In the genomic region with DNA sequence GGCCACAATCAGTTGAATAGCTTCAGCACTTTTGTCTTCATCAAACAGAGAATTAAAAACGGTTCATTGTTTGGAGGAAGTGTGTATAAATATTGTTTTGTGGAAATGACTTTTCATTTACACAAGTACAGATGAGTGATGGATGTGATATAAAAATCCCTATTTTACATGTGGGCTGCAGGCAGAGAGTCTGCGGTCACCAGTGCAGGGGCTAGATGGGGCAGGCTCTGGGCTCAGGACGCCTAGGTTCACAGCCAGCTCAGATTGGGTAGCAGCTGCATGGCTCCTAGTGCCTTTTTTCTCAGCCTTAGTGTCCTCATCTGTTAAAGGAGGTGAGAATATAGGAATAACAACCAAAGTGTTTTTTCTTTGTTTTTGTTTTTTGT, we compare ENCODE assay signal across 25 cellular contexts. TPM values are rescaled to one million over a fixed set of nuclear protein-coding genes. Genes with fewer than 3 reads are reported as not detected.
A peak's percentile ranks its signal among the peaks of the same experiment; 100 is the strongest.
DNase-seq lines count a peak whose midpoint lies in the region; ATAC-seq and TF ChIP-seq lines count a peak whose summit lies in the region.
"Had no signal": no experiment of that assay in that cellular context is flagged by ENCODE, and none has a peak within 500 bp of the region (broad histone marks: within the 10 kb centered on the region; RNA-seq: fewer than 3 reads in every experiment).

No MANE protein-coding gene starts in this region.

- no peak overlapping the region for H3K14ac ChIP-seq in trophoblast cell (ENCODE audit: low read length)

- H3K27ac ChIP-seq in breast epithelium (no peak overlapping the region), DOHH2 (ENCODE audit: low read depth, low read length) (peak overlapping the region; percentile 78), trophoblast cell (ENCODE audit: low read depth, low read length) (no peak overlapping the region)
- H3K27ac ChIP-seq: C4-2B had no signal

- peaks cover 97% of the 10 kb centered on the region for H3K79me2 ChIP-seq in DOHH2 (ENCODE audit: control insufficient read depth, low read length)
- H3K79me2 ChIP-seq in trophoblast cell (ENCODE audit: control insufficient read depth, insufficient read depth, low read length, poor library complexity): no peaks in the 10 kb centered on the region

- POLR2A ChIA-PET in MCF 10A (lab: Yijun Ruan, JAX): interaction anchor here (0.7 to 2.2 kb wide), 3 partner anchors 8 to 16 kb away, joined by 3 to 6 read pairs (median 5); no protein-coding TSS in a partner anchor

- H3K4me1 ChIP-seq in breast epithelium (peaks cover 0 to 1% of the 10 kb centered on the region in 2 donors), DOHH2 (ENCODE audit: control insufficient read depth, low read length) (peaks cover 81% of the 10 kb centered on the region), trophoblast cell (ENCODE audit: control insufficient read depth in 1 of 2, insufficient read depth in 2 of 2, low read length in 2 of 2) (peaks cover 3 to 15% of the 10 kb centered on the region in 2 experiments)

- no peak overlapping the region for H2BK120ac ChIP-seq in trophoblast cell (ENCODE audit: insufficient read depth, low read length, poor library complexity)

- TF ChIP-seq POLR2A in breast epithelium (IDR thresholded peaks at IDR 0.05): no peak

- peak overlapping the region; percentile 23 for H3K27ac Mint-ChIP-seq in MCF 10A (ENCODE audit: low read depth, unreplicated experiment)
- H3K27ac Mint-ChIP-seq in activated T-helper 17 cell treated with anti-CD3 and anti-CD28 coated beads, Interleukin-2, amount 50 U/mL, for 72 hours: no peak overlapping the region

- H3F3A ChIP-seq in DOHH2 (ENCODE audit: control insufficient read depth, insufficient read depth): no peaks in the 10 kb centered on the region

- H3K27me3 ChIP-seq in breast epithelium (no peaks in the 10 kb centered on the region), DOHH2 (ENCODE audit: control insufficient read depth, low read length) (no peaks in the 10 kb centered on the region), trophoblast cell (ENCODE audit: insufficient read depth, low read length) (no peaks in the 10 kb centered on the region)

- peaks cover 6% of the 10 kb centered on the region for H3K79me1 ChIP-seq in trophoblast cell (ENCODE audit: low read length)

- no peaks in the 10 kb centered on the region for H3K27me3 Mint-ChIP-seq in MCF 10A (ENCODE audit: insufficient read depth, unreplicated experiment)
- no peaks in the 10 kb centered on the region for H3K27me3 Mint-ChIP-seq in activated T-helper 17 cell treated with anti-CD3 and anti-CD28 coated beads, Interleukin-2, amount 50 U/mL, for 72 hours

- no peak overlapping the region for H2BK5ac ChIP-seq in trophoblast cell (ENCODE audit: low read depth, low read length, poor library complexity)

- H4K8ac ChIP-seq in trophoblast cell (ENCODE audit: low read depth, low read length): no peak overlapping the region

- no peak overlapping the region for H2AFZ ChIP-seq in trophoblast cell (ENCODE audit: insufficient read depth, low read length, poor library complexity)

- no peaks in the 10 kb centered on the region for H3K9me2 ChIP-seq in DOHH2 (replicated peaks; ENCODE audit: control insufficient read depth, low read length)

- H3K9me3 ChIP-seq in breast epithelium (no peaks in the 10 kb centered on the region), DOHH2 (ENCODE audit: control insufficient read depth, insufficient read depth, low read length) (no peaks in the 10 kb centered on the region), trophoblast cell (ENCODE audit: insufficient read depth, low read depth, low read length) (no peaks in the 10 kb centered on the region)

- H3K4me2 ChIP-seq in DOHH2 (ENCODE audit: low read length) (peak overlapping the region; percentile 58), trophoblast cell (ENCODE audit: low read length) (no peak overlapping the region)

- no CpG with 5 or more reads among the region's 3 CpGs for WGBS in trophoblast cell (ENCODE audit: extremely low coverage, insufficient coverage, insufficient read length)

- H3K4me3 ChIP-seq in breast epithelium (no peak overlapping the region), DOHH2 (ENCODE audit: low read length) (peak overlapping the region; percentile 33), trophoblast cell (ENCODE audit: low read depth, low read length) (no peak overlapping the region)
- H3K4me3 ChIP-seq: K562 had no signal

- no peak overlapping the region for H3K18ac ChIP-seq in trophoblast cell (ENCODE audit: low read length)

- H2BK12ac ChIP-seq in trophoblast cell (ENCODE audit: low read length): no peak overlapping the region

- H3K23ac ChIP-seq in trophoblast cell (ENCODE audit: low read length): no peak overlapping the region

- no peak overlapping the region for H2AK5ac ChIP-seq in trophoblast cell (ENCODE audit: low read length)

- H4K20me1 ChIP-seq in DOHH2 (ENCODE audit: control insufficient read depth, insufficient read depth, low read depth, low read length): no peaks in the 10 kb centered on the region

- BruUV-seq in MCF 10A (replicated peaks; lab: Mats Ljungman, UMichigan): no TSS peak

- H3K9me3 Mint-ChIP-seq in MCF 10A (ENCODE audit: unreplicated experiment): no peaks in the 10 kb centered on the region
- H3K9me3 Mint-ChIP-seq in activated T-helper 17 cell treated with anti-CD3 and anti-CD28 coated beads, Interleukin-2, amount 50 U/mL, for 72 hours: no peaks in the 10 kb centered on the region
- H3K9me3 Mint-ChIP-seq: CD8-positive, alpha-beta memory T cell had no signal

- DNase-seq in MCF 10A (ENCODE audit: unreplicated experiment) (no peak), breast epithelium (ENCODE audit: low spot score in 2 of 2) (no peak), trophoblast cell (no peak), RPMI8226 (no peak)
- no peak for DNase-seq in activated CD4-positive, CD25-positive, alpha-beta regulatory T cell (lab: John Stamatoyannopoulos, UW)
- DNase-seq: AML-193; Calu3; CD8-positive, alpha-beta memory T cell; DMS153; MM.1S; NCI-H1048; NCI-H1417 treated with DMSO at 0.1 percent for 48 hours; NCI-H187; NCI-H446; NCI-H526; PC-3; SIG-M5 had no signal

- no peak overlapping the region for H4K12ac ChIP-seq in trophoblast cell (ENCODE audit: low read depth, low read length)

- peak; percentile 44 for ATAC-seq in activated T-helper 17 cell treated with anti-CD3 and anti-CD28 coated beads, Interleukin-2, amount 50 U/mL, for 72 hours (replicated peaks)
- ATAC-seq in GM18867 (IDR thresholded peaks at IDR 0.05; ENCODE audit: unreplicated experiment): no peak
- ATAC-seq: K562, PC-3 had no signal

- H3K9ac ChIP-seq in trophoblast cell (ENCODE audit: low read length): no peak overlapping the region

- peaks cover 88% of the 10 kb centered on the region for H3K36me3 Mint-ChIP-seq in MCF 10A (ENCODE audit: insufficient read depth, unreplicated experiment)
- H3K36me3 Mint-ChIP-seq in activated T-helper 17 cell treated with anti-CD3 and anti-CD28 coated beads, Interleukin-2, amount 50 U/mL, for 72 hours (ENCODE audit: low read depth): peaks cover 68% of the 10 kb centered on the region

- CTCF ChIA-PET in MCF 10A (lab: Yijun Ruan, JAX): no interaction called here

- intact Hi-C loops in MCF 10A (cut with micrococcal nuclease): no loop called here
- intact Hi-C loops in breast epithelium (cut with DNase I; ENCODE audit: low total_unique reads): no loop called here

- peak overlapping the region; percentile 32 for H4K91ac ChIP-seq in trophoblast cell (ENCODE audit: low read depth, low read length)

- TF ChIP-seq CTCF in MCF 10A (IDR thresholded peaks at IDR 0.05; ENCODE audit: unreplicated experiment): no peak
- TF ChIP-seq CTCF in breast epithelium (IDR thresholded peaks at IDR 0.05): no peak
- no peak for TF ChIP-seq CTCF in DOHH2 (IDR thresholded peaks at IDR 0.05; ENCODE audit: low read depth, low read length, poor library complexity, severe bottlenecking)

- H3K4me3 Mint-ChIP-seq in MCF 10A (ENCODE audit: unreplicated experiment): no peak overlapping the region
- no peak overlapping the region for H3K4me3 Mint-ChIP-seq in activated T-helper 17 cell treated with anti-CD3 and anti-CD28 coated beads, Interleukin-2, amount 50 U/mL, for 72 hours
- H3K4me3 Mint-ChIP-seq: CD8-positive, alpha-beta memory T cell had no signal

- H3K36me3 ChIP-seq in breast epithelium (no peaks in the 10 kb centered on the region), DOHH2 (ENCODE audit: control insufficient read depth, low read length) (peaks cover 77% of the 10 kb centered on the region), trophoblast cell (ENCODE audit: control insufficient read depth in 1 of 2, insufficient read depth in 2 of 2, low read length in 2 of 2) (peaks cover 32 to 34% of the 10 kb centered on the region in 2 experiments)

- peaks cover 13% of the 10 kb centered on the region for H3K4me1 Mint-ChIP-seq in MCF 10A (ENCODE audit: insufficient read depth, unreplicated experiment)
- peaks cover 15% of the 10 kb centered on the region for H3K4me1 Mint-ChIP-seq in activated T-helper 17 cell treated with anti-CD3 and anti-CD28 coated beads, Interleukin-2, amount 50 U/mL, for 72 hours

- H3K4ac ChIP-seq in trophoblast cell (ENCODE audit: low read depth, low read length): no peak overlapping the region

RNA-seq across cellular contexts. Expression of gene PPP5C, which starts 9.8 kb away (rescaled TPM):
- total RNA-seq in MCF 10A (2022): 75.6 and 81.5 TPM in 2 replicates
- 10 to 100 TPM; 41.3 to 72.4 (median 58.7) TPM for total RNA-seq in breast epithelium
- 100 to 1,000 TPM in 1 of 2 donors, 10 to 100 TPM in 1; 60.0 to 127 TPM for total RNA-seq in activated T-helper 17 cell treated with anti-CD3 and anti-CD28 coated beads, Interleukin-2, amount 50 U/mL, for 72 hours
- 49.7 and 52.0 TPM in 2 replicates for polyA plus RNA-seq in trophoblast cell (2013)

RNA-seq across cellular contexts. Expression of gene CCDC8, which starts 56.7 kb away (rescaled TPM):
- total RNA-seq in MCF 10A (2022): not detected in 2 replicates
- total RNA-seq in breast epithelium: 10 to 100 TPM in 2 of 3 donors, 1 to 10 TPM in 1; 2.2 to 29.7 (median 16.4) TPM
- total RNA-seq in activated T-helper 17 cell treated with anti-CD3 and anti-CD28 coated beads, Interleukin-2, amount 50 U/mL, for 72 hours: not detected
- 13.4 and 13.9 TPM in 2 replicates for polyA plus RNA-seq in trophoblast cell (2013)
- total RNA-seq: A172; Calu3; CD8-positive, alpha-beta memory T cell; PC-3 had no signal
- polyA plus RNA-seq: CD8-positive, alpha-beta memory T cell had no signal

RNA-seq across cellular contexts. Expression of gene HIF3A, which starts 59.8 kb away (rescaled TPM):
- total RNA-seq in MCF 10A (2022) (0.47 TPM in 1 of 2 replicates, not detected in the other), breast epithelium (100 to 1,000 TPM in 1 of 3 donors, 10 to 100 TPM in 2; 10.4 to 111 (median 20.6) TPM)
- not detected for total RNA-seq in activated T-helper 17 cell treated with anti-CD3 and anti-CD28 coated beads, Interleukin-2, amount 50 U/mL, for 72 hours
- 7.6 and 9.8 TPM in 2 replicates for polyA plus RNA-seq in trophoblast cell (2013)
- total RNA-seq: A172; CD8-positive, alpha-beta memory T cell; Daoy; LHCN-M2; PC-3 had no signal
- polyA plus RNA-seq: CD8-positive, alpha-beta memory T cell; K562 had no signal
